In the genomic region with DNA sequence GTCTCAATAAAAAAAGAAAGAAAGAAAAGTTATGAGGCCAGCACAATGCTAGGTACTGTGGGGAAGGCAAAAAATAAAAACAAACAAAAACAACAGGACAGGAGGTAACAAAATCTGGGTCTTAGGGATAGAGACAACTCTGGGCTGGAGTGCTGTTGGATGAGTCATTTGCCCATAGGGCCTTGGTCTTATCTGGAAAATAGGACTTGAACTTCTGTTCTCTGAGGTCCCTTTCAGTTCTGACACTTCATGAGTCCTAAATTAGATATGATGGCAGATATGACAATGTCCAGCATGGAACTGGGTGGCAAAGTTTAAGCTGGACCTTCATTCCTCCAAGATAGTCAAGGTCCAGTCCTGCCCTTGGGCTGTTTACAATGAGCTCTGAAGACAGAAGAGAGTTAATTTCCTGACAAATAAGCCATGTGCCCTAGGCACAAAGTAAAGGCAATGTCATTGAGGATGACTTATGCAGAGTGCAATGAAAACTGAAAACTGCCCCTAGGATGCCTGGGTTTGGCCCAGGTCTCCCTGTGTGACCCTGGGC, we compare ENCODE assay signal across 1 cellular context.
A peak's percentile ranks its signal among the peaks of the same experiment; 100 is the strongest.
TF ChIP-seq lines count a peak whose summit lies in the region.

No MANE protein-coding gene starts in this region.

TF ChIP-seq in K562, 482 proteins besides CTCF, POLR2A, EP300 and RAD21 (continued from another document and continues in another):
- no peak for TF ChIP-seq ZNF740 (CRISPR knock-in tag; IDR thresholded peaks at IDR 0.05)
- TF ChIP-seq ZNF740 (tag; IDR thresholded peaks at IDR 0.05): no peak
- TF ChIP-seq TEAD4 (IDR thresholded peaks at IDR 0.05; ENCODE audit: low read length): peak; percentile 64
- no peak for TF ChIP-seq TEAD4 (CRISPR knock-in tag; IDR thresholded peaks at IDR 0.05; ENCODE audit: borderline replicate concordance)
- TF ChIP-seq NBN (IDR thresholded peaks at IDR 0.05; ENCODE audit: low read depth): 0 out of 2 replicates have a peak, but pooled peaks have one; percentile 72
- TF ChIP-seq, protein P1, sequence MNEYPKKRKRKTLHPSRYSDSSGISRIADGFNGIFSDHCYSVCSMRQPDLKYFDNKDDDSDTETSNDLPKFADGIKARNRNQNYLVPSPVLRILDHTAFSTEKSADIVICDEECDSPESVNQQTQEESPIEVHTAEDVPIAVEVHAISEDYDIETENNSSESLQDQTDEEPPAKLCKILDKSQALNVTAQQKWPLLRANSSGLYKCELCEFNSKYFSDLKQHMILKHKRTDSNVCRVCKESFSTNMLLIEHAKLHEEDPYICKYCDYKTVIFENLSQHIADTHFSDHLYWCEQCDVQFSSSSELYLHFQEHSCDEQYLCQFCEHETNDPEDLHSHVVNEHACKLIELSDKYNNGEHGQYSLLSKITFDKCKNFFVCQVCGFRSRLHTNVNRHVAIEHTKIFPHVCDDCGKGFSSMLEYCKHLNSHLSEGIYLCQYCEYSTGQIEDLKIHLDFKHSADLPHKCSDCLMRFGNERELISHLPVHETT (CRISPR knock-in tag; conservative IDR thresholded peaks at IDR 0.05 in 1 of 2, IDR thresholded peaks at IDR 0.05 in 1 of 2): no peak
- 0 out of 2 replicates have a peak, but pooled peaks have one; percentile 13 for TF ChIP-seq ZEB2 (IDR thresholded peaks at IDR 0.05)
- TF ChIP-seq SRF (CRISPR knock-in tag; IDR thresholded peaks at IDR 0.05): no peak
- no peak for TF ChIP-seq TCF15 (CRISPR knock-in tag; IDR thresholded peaks at IDR 0.05)
- no peak for TF ChIP-seq ZNF175 (CRISPR knock-in tag; IDR thresholded peaks at IDR 0.05; ENCODE audit: low read depth)
- no peak for TF ChIP-seq PHTF2 (CRISPR knock-in tag; IDR thresholded peaks at IDR 0.05)
- peak; percentile 66 for TF ChIP-seq L3MBTL2 (IDR thresholded peaks at IDR 0.05)
- TF ChIP-seq, protein P2, sequence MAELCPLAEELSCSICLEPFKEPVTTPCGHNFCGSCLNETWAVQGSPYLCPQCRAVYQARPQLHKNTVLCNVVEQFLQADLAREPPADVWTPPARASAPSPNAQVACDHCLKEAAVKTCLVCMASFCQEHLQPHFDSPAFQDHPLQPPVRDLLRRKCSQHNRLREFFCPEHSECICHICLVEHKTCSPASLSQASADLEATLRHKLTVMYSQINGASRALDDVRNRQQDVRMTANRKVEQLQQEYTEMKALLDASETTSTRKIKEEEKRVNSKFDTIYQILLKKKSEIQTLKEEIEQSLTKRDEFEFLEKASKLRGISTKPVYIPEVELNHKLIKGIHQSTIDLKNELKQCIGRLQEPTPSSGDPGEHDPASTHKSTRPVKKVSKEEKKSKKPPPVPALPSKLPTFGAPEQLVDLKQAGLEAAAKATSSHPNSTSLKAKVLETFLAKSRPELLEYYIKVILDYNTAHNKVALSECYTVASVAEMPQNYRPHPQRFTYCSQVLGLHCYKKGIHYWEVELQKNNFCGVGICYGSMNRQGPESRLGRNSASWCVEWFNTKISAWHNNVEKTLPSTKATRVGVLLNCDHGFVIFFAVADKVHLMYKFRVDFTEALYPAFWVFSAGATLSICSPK (IDR thresholded peaks at IDR 0.05; ENCODE audit: borderline replicate concordance): no peak
- peak; percentile 45 for TF ChIP-seq MGA (IDR thresholded peaks at IDR 0.05)
- TF ChIP-seq ATF3 (IDR thresholded peaks at IDR 0.05): peak; percentile 95
- TF ChIP-seq ATF3 (CRISPR knock-in tag; conservative IDR thresholded peaks at IDR 0.05): no peak; the same call in 1 of the 2 replicates
- TF ChIP-seq, protein P3, sequence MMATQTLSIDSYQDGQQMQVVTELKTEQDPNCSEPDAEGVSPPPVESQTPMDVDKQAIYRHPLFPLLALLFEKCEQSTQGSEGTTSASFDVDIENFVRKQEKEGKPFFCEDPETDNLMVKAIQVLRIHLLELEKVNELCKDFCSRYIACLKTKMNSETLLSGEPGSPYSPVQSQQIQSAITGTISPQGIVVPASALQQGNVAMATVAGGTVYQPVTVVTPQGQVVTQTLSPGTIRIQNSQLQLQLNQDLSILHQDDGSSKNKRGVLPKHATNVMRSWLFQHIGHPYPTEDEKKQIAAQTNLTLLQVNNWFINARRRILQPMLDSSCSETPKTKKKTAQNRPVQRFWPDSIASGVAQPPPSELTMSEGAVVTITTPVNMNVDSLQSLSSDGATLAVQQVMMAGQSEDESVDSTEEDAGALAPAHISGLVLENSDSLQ (IDR thresholded peaks at IDR 0.05): peak; percentile 56
- no peak for TF ChIP-seq POLR3G (IDR thresholded peaks at IDR 0.05; ENCODE audit: extremely low read depth, insufficient read length, insufficient replicate concordance)
- TF ChIP-seq CHAMP1 (IDR thresholded peaks at IDR 0.05): no peak
- TF ChIP-seq, protein P4, sequence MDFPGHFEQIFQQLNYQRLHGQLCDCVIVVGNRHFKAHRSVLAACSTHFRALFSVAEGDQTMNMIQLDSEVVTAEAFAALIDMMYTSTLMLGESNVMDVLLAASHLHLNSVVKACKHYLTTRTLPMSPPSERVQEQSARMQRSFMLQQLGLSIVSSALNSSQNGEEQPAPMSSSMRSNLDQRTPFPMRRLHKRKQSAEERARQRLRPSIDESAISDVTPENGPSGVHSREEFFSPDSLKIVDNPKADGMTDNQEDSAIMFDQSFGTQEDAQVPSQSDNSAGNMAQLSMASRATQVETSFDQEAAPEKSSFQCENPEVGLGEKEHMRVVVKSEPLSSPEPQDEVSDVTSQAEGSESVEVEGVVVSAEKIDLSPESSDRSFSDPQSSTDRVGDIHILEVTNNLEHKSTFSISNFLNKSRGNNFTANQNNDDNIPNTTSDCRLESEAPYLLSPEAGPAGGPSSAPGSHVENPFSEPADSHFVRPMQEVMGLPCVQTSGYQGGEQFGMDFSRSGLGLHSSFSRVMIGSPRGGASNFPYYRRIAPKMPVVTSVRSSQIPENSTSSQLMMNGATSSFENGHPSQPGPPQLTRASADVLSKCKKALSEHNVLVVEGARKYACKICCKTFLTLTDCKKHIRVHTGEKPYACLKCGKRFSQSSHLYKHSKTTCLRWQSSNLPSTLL (IDR thresholded peaks at IDR 0.05): no peak
- 0 out of 2 replicates have a peak, but pooled peaks have one; percentile 12 for TF ChIP-seq NCOR1 (IDR thresholded peaks at IDR 0.05)
- TF ChIP-seq SMARCA4 (IDR thresholded peaks at IDR 0.05): peak; percentile 92
- TF ChIP-seq ZNF551 (CRISPR knock-in tag; IDR thresholded peaks at IDR 0.05): no peak
